1 cellular context compared by ENCODE assay signal in the genomic region with DNA sequence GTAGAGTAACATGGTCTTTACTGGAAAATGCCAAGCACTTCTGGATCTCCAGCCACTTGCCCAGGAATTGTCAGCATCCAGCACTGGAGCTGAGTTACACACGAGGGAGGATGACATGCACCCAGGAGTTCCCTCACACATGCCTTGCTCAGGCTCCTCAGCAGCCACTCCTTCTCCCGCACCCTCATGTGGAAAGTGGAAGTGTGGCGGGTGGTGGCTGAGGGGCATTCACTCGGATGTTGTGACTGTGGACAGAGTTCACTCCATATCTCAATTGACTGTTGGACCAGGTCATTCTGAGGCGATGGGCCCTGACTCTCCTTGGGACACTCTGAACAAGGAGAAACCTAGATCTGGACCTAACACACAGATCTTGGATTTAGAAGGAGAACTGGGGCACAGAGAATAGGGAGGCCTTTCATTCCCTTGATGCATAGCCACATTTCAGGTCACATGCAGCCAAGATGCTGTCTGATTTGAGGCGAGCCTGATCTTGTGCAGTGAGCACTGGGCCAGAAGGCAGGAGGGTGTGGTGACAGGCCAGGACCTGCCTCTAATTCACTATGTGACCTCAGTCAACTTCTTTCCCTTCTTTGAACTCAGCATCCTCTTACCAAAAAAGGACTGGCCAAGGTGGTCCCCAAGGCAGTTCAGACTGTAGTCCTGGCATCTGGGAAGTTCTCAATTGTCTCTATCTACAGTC.
TF ChIP-seq lines count a peak whose summit lies in the region.

No MANE protein-coding gene starts in this region.

TF ChIP-seq in HepG2, 621 proteins besides CTCF, POLR2A, EP300 and RAD21 (continued from another document):
- TF ChIP-seq, protein P1, sequence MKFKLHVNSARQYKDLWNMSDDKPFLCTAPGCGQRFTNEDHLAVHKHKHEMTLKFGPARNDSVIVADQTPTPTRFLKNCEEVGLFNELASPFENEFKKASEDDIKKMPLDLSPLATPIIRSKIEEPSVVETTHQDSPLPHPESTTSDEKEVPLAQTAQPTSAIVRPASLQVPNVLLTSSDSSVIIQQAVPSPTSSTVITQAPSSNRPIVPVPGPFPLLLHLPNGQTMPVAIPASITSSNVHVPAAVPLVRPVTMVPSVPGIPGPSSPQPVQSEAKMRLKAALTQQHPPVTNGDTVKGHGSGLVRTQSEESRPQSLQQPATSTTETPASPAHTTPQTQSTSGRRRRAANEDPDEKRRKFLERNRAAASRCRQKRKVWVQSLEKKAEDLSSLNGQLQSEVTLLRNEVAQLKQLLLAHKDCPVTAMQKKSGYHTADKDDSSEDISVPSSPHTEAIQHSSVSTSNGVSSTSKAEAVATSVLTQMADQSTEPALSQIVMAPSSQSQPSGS (CRISPR knock-in tag; IDR thresholded peaks at IDR 0.05) = no peak
- TF ChIP-seq, protein P2, sequence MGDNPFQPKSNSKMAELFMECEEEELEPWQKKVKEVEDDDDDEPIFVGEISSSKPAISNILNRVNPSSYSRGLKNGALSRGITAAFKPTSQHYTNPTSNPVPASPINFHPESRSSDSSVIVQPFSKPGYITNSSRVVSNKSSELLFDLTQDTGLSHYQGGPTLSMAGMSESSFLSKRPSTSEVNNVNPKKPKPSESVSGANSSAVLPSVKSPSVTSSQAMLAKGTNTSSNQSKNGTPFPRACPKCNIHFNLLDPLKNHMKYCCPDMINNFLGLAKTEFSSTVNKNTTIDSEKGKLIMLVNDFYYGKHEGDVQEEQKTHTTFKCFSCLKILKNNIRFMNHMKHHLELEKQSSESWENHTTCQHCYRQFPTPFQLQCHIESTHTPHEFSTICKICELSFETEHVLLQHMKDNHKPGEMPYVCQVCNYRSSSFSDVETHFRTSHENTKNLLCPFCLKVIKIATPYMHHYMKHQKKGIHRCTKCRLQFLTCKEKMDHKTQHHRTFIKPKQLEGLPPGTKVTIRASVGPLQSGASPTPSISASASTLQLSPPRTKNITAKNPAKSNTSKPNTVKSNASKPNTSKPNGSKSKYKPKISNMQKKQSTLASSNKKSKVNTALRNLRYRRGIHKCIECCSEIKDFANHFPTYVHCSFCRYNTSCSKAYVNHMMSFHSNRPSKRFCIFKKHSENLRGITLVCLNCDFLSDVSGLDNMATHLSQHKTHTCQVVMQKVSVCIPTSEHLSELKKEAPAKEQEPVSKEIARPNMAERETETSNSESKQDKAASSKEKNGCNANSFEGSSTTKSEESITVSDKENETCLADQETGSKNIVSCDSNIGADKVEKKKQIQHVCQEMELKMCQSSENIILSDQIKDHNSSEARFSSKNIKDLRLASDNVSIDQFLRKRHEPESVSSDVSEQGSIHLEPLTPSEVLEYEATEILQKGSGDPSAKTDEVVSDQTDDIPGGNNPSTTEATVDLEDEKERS (CRISPR knock-in tag; IDR thresholded peaks at IDR 0.05) = no peak
